ENCODE assay signal across 26 cellular contexts in genomic region chr16:11439790-11440656, GRCh38.
A peak's percentile ranks its signal among the peaks of the same experiment; 100 is the strongest.
DNase-seq lines count a peak whose midpoint lies in the region; ATAC-seq and TF ChIP-seq lines count a peak whose summit lies in the region.
"Had no signal": no experiment of that assay in that cellular context is flagged by ENCODE, and none has a peak within 500 bp of the region (broad histone marks: within the 10 kb centered on the region; RNA-seq: fewer than 3 reads in every experiment).

No MANE protein-coding gene starts in this region.

- H4K8ac ChIP-seq in mesendoderm (ENCODE audit: low read depth, low read length), result no peak overlapping the region

- H3K79me2 ChIP-seq in mesendoderm (ENCODE audit: control insufficient read depth, insufficient read depth, low read length), result no peaks in the 10 kb centered on the region

- no peak overlapping the region for H3K18ac ChIP-seq in mesendoderm (ENCODE audit: low read length)

- peak; percentile 41 for DNase-seq in DMS 273 (lab: John Stamatoyannopoulos, UW; ENCODE audit: unreplicated experiment)
- DNase-seq in DMS 273 treated with DMSO at 0.1 percent for 48 hours (lab: John Stamatoyannopoulos, UW), result no peak
- DNase-seq in WTC11 (ENCODE audit: low spot score), result no peak
- peak; percentile 8 for DNase-seq in mesendoderm
- DNase-seq in SHP77 treated with DMSO at 0.1 percent for 48 hours (lab: John Stamatoyannopoulos, UW), result no peak
- DNase-seq in glomerular visceral epithelial cell (ENCODE audit: extremely low spot score), result no peak
- no peak for DNase-seq in cerebellar nuclear complex (lab: John Stamatoyannopoulos, UW)
- DNase-seq: ACHN; CD4-positive, alpha-beta T cell; COR-L47; DMS153; GDM1; IMR-90; Kasumi-1; NCI-H1417 treated with DMSO at 0.1 percent for 48 hours; NCI-H187; NCI-H2107; NCI-H226; NCI-H82; SJCRH30; T-cell had no signal

- no peaks in the 10 kb centered on the region for H3K79me1 ChIP-seq in mesendoderm (ENCODE audit: low read length)

- no peak overlapping the region for H3K27ac ChIP-seq in HEK293 (ENCODE audit: extremely low read depth, low read depth, low read length)
- no peak overlapping the region for H3K27ac ChIP-seq in mesendoderm (ENCODE audit: low read depth, low read length)
- H3K27ac ChIP-seq: 22Rv1, BLaER1, SJCRH30 had no signal

- peak; percentile 28 for ATAC-seq in WTC11
- ATAC-seq: HCT116, Panc1, T-cell had no signal

- no peak overlapping the region for H3K27ac Mint-ChIP-seq in WTC11
- H3K27ac Mint-ChIP-seq: CD4-positive, alpha-beta T cell; T-cell had no signal

- no peaks in the 10 kb centered on the region for H3K4me1 Mint-ChIP-seq in WTC11
- H3K4me1 Mint-ChIP-seq: T-cell had no signal

- H3K36me3 ChIP-seq in HEK293 (ENCODE audit: control insufficient read depth in 2 of 2, insufficient read depth in 1 of 2, low read length in 2 of 2) (no peaks in the 10 kb centered on the region), mesendoderm (ENCODE audit: control insufficient read depth, insufficient read depth, low read length) (no peaks in the 10 kb centered on the region)
- H3K36me3 ChIP-seq: SJCRH30 had no signal

- H3K27me3 Mint-ChIP-seq in WTC11 (ENCODE audit: low read depth), result peaks cover 2% of the 10 kb centered on the region; the same call in 1 of the 2 replicates
- H3K27me3 Mint-ChIP-seq: CD4-positive, alpha-beta T cell had no signal

- TF ChIP-seq CTCF in HEK293 (tag by site-specific recombination; IDR thresholded peaks at IDR 0.05), result no peak
- no peak for TF ChIP-seq CTCF in WTC11 (IDR thresholded peaks at IDR 0.05)

- H3K36me3 Mint-ChIP-seq in WTC11, result peaks cover 16% of the 10 kb centered on the region

- WGBS in mesendoderm (ENCODE audit: extremely low coverage, insufficient coverage, low lambda C conversion rate), result no CpG with 5 or more reads among the region's 4 CpGs

- no peak overlapping the region for H2BK15ac ChIP-seq in mesendoderm (replicated peaks; ENCODE audit: low read depth)

- no peak overlapping the region for H3K4me2 ChIP-seq in mesendoderm (ENCODE audit: low read length)
- H3K4me2 ChIP-seq: BLaER1 had no signal

- POLR2A ChIA-PET in HEK293 (lab: Yijun Ruan, JAX), result no interaction called here
- POLR2A ChIA-PET in WTC11 (lab: Charles Lee), result no interaction called here

- no peak overlapping the region for H2BK120ac ChIP-seq in mesendoderm (ENCODE audit: low read depth, low read length)

- H3K4ac ChIP-seq in mesendoderm (ENCODE audit: low read depth, low read length), result no peak overlapping the region

- no peak overlapping the region for H2BK5ac ChIP-seq in mesendoderm (ENCODE audit: low read length)

- peaks cover 23% of the 10 kb centered on the region for H3K9me3 Mint-ChIP-seq in WTC11

- H3K56ac ChIP-seq in mesendoderm (ENCODE audit: low read length), result no peak overlapping the region

- no peaks in the 10 kb centered on the region for H3K27me3 ChIP-seq in mesendoderm (ENCODE audit: insufficient read depth, low read length, poor library complexity)
- H3K27me3 ChIP-seq: BLaER1, SJCRH30 had no signal

- H3K4me3 ChIP-seq in HEK293 (ENCODE audit: low read depth, low read length) (no peak overlapping the region), mesendoderm (ENCODE audit: low read length) (no peak overlapping the region)
- H3K4me3 ChIP-seq: BLaER1, SJCRH30 had no signal

- H4K5ac ChIP-seq in mesendoderm (ENCODE audit: low read length), result no peak overlapping the region

- CTCF ChIA-PET in HEK293 (lab: Yijun Ruan, JAX) (no interaction called here), WTC11 (lab: Charles Lee) (interaction anchor here (1.0 to 1.2 kb wide), 3 partner anchors 32 to 92 kb away, joined by 3 read pairs; no protein-coding TSS in a partner anchor)

- no peaks in the 10 kb centered on the region for H3K9me3 ChIP-seq in HEK293 (ENCODE audit: control insufficient read depth, insufficient read depth, low read depth, low read length)
- H3K9me3 ChIP-seq: SJCRH30 had no signal

- H3K23ac ChIP-seq in mesendoderm (ENCODE audit: low read length), result no peak overlapping the region

- H3K9ac ChIP-seq in mesendoderm (ENCODE audit: low read length), result no peak overlapping the region
- H3K9ac ChIP-seq: BLaER1 had no signal

- H3K4me1 ChIP-seq in HEK293 (ENCODE audit: control insufficient read depth, insufficient read depth, low read length), result no peaks in the 10 kb centered on the region
- no peaks in the 10 kb centered on the region for H3K4me1 ChIP-seq in mesendoderm (ENCODE audit: control insufficient read depth, low read depth, low read length)
- H3K4me1 ChIP-seq: BLaER1, SJCRH30 had no signal

- no peak overlapping the region for H3K4me3 Mint-ChIP-seq in WTC11
- H3K4me3 Mint-ChIP-seq: CD4-positive, alpha-beta T cell; T-cell had no signal

- no peak overlapping the region for H2AK5ac ChIP-seq in mesendoderm (ENCODE audit: low read length)

TF ChIP-seq in HEK293, 187 proteins besides CTCF, POLR2A, EP300 and RAD21:
- TF ChIP-seq TRIM28 (IDR thresholded peaks at IDR 0.05; ENCODE audit: borderline replicate concordance, low read length), result peak; percentile 79; the same call in 1 of the 2 replicates
- no peak for TF ChIP-seq ZBTB6 (tag by site-specific recombination; IDR thresholded peaks at IDR 0.05)

TF ChIP-seq in WTC11, 78 proteins besides CTCF, POLR2A, EP300 and RAD21 (continues in another document):
- TF ChIP-seq ZNF263 (CRISPR knock-in tag; IDR thresholded peaks at IDR 0.05; ENCODE audit: low read depth) (no peak), HMGA2 (CRISPR knock-in tag; IDR thresholded peaks at IDR 0.05) (no peak), NFATC4 (CRISPR knock-in tag; IDR thresholded peaks at IDR 0.05) (no peak), AR (CRISPR knock-in tag; IDR thresholded peaks at IDR 0.05) (no peak), MYBL2 (CRISPR knock-in tag; IDR thresholded peaks at IDR 0.05) (no peak), JAZF1 (CRISPR knock-in tag; IDR thresholded peaks at IDR 0.05) (no peak), USF1 (CRISPR knock-in tag; IDR thresholded peaks at IDR 0.05) (peak; percentile 91), SMAD4 (CRISPR knock-in tag; IDR thresholded peaks at IDR 0.05) (no peak), TP53 (CRISPR knock-in tag; IDR thresholded peaks at IDR 0.05) (no peak), ZNF121 (CRISPR knock-in tag; IDR thresholded peaks at IDR 0.05) (no peak), RORB (CRISPR knock-in tag; IDR thresholded peaks at IDR 0.05) (no peak), STAT6 (CRISPR knock-in tag; conservative IDR thresholded peaks at IDR 0.05; ENCODE audit: low read depth) (no peak)
- TF ChIP-seq, protein P1, sequence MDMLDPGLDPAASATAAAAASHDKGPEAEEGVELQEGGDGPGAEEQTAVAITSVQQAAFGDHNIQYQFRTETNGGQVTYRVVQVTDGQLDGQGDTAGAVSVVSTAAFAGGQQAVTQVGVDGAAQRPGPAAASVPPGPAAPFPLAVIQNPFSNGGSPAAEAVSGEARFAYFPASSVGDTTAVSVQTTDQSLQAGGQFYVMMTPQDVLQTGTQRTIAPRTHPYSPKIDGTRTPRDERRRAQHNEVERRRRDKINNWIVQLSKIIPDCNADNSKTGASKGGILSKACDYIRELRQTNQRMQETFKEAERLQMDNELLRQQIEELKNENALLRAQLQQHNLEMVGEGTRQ (CRISPR knock-in tag; IDR thresholded peaks at IDR 0.05), result peak; percentile 90

Comparison
In these comparisons a context has a peak if more than half of its experiments do, and no peak if none do; other contexts are left out.
1. DNase-seq: peak in DMS 273 (single experiment) and mesendoderm (single experiment); none in DMS 273 treated with DMSO at 0.1 percent for 48 hours (single experiment), WTC11 (single experiment), SHP77 treated with DMSO at 0.1 percent for 48 hours (single experiment), glomerular visceral epithelial cell (single experiment) and cerebellar nuclear complex (0 of 2).